In the genomic region with DNA sequence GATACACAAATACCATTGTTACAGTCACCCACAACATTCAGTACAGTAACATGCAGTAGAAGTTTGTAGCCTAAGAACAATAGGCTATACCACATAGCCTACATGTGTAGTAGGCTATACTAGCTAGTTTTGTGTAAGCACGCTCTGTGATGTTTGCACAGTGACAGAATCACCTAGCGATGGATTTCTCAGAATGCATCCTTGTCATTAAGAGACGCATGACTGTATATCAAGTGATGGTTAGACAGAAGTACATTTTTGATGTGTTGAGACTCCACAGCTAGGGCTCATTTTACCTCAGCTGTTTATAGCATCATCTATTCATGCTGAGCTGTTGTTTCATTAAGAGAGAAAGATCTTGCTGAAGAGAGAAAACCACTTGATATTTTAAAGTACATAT, we compare ENCODE assay signal across 29 cellular contexts.
"Had no signal": no experiment of that assay in that cellular context is flagged by ENCODE, and none has a peak within 500 bp of the region (broad histone marks: within the 10 kb centered on the region; RNA-seq: fewer than 3 reads in every experiment).

No MANE protein-coding gene starts in this region.

- H3K27ac ChIP-seq: neural progenitor cell, ovary, parathyroid adenoma, psoas muscle, right lobe of liver, sigmoid colon, suprapubic skin, testis, tibial artery, transverse colon, upper lobe of right lung, uterus had no signal

- H3K27me3 ChIP-seq: neural progenitor cell, ovary, right lobe of liver, sigmoid colon, suprapubic skin, testis, tibial artery, transverse colon, upper lobe of right lung, uterus had no signal

- H3K9me3 ChIP-seq: ovary, psoas muscle, right lobe of liver, sigmoid colon, suprapubic skin, testis, tibial artery, transverse colon, upper lobe of right lung, uterus had no signal

- H3K27me3 Mint-ChIP-seq: progenitor cell of endocrine pancreas; stimulated activated memory B cell treated with anti-CD40 and anti-IgM and Interleukin-4, amounts not matched to agents 10 μg/mL and 1 μg/mL and 100 μg/mL, for 72 hours; stimulated activated naive CD8-positive, alpha-beta T cell treated with anti-CD3 and anti-CD28 coated beads, Interleukin-15, amount 100 ng/mL, for 72 hours; type B pancreatic cell had no signal

- H3K9me3 Mint-ChIP-seq: natural killer cell; nephron; neural progenitor cell; stimulated activated memory B cell treated with anti-CD40 and anti-IgM and Interleukin-4, amounts not matched to agents 10 μg/mL and 1 μg/mL and 100 μg/mL, for 72 hours; stimulated activated naive CD8-positive, alpha-beta T cell treated with anti-CD3 and anti-CD28 coated beads, Interleukin-15, amount 100 ng/mL, for 72 hours; type B pancreatic cell had no signal

- H3K4me1 ChIP-seq: neural progenitor cell, parathyroid adenoma, psoas muscle, right lobe of liver, sigmoid colon, suprapubic skin, tibial artery, upper lobe of right lung, uterus had no signal

- H2AFZ ChIP-seq: neural progenitor cell, parathyroid adenoma had no signal

- H3K27ac Mint-ChIP-seq: nephron; neural progenitor cell; progenitor cell of endocrine pancreas; stimulated activated memory B cell treated with anti-CD40 and anti-IgM and Interleukin-4, amounts not matched to agents 10 μg/mL and 1 μg/mL and 100 μg/mL, for 72 hours; type B pancreatic cell had no signal

- H3K36me3 ChIP-seq: ovary, uterus had no signal

- H3K4me3 Mint-ChIP-seq: natural killer cell; nephron; neural progenitor cell; stimulated activated memory B cell treated with anti-CD40 and anti-IgM and Interleukin-4, amounts not matched to agents 10 μg/mL and 1 μg/mL and 100 μg/mL, for 72 hours; stimulated activated naive CD8-positive, alpha-beta T cell treated with anti-CD3 and anti-CD28 coated beads, Interleukin-15, amount 100 ng/mL, for 72 hours; type B pancreatic cell had no signal

- H3K9ac ChIP-seq: neural progenitor cell, parathyroid adenoma had no signal

- H3K4me2 ChIP-seq: neural progenitor cell had no signal

- DNase-seq: natural killer cell; occipital lobe; ovary; posterior cingulate gyrus; psoas muscle; right cardiac atrium; right lobe of liver; sigmoid colon; small intestine; stimulated activated CD4-positive, alpha-beta T cell treated with anti-CD3 and anti-CD28 coated beads, Interleukin-15, amount 100 ng/mL, for 24 hours; stimulated activated CD4-positive, alpha-beta T cell treated with anti-CD3 and anti-CD28 coated beads, Interleukin-2, amount 100 ng/mL, for 24 hours; stimulated activated CD4-positive, alpha-beta T cell treated with anti-CD3 and anti-CD28 coated beads, Interleukin-2, amount 100 ng/mL, for 48 hours; stimulated activated CD4-positive, alpha-beta T cell treated with anti-CD3 and anti-CD28 coated beads, Interleukin-4, amount 100 ng/mL, for 24 hours; stimulated activated naive CD4-positive, alpha-beta T cell; stimulated activated naive CD8-positive, alpha-beta T cell treated with anti-CD3 and anti-CD28 coated beads, Interleukin-15, amount 100 ng/mL, for 72 hours; stimulated activated naive CD8-positive, alpha-beta T cell treated with anti-CD3 and anti-CD28 coated beads, Interleukin-15, Interleukin-2, amounts not matched to agents 100 U/mL and 50 U/mL, for 24 hours; substantia nigra; testis; tibial artery; transverse colon; upper lobe of right lung; uterus had no signal

- H3K4me3 ChIP-seq: neural progenitor cell, ovary, psoas muscle, right lobe of liver, sigmoid colon, suprapubic skin, testis, tibial artery, transverse colon, upper lobe of right lung, uterus had no signal

- ATAC-seq: natural killer cell; psoas muscle; right cardiac atrium; right lobe of liver; stimulated activated memory B cell treated with anti-CD40 and anti-IgM and Interleukin-4, amounts not matched to agents 10 μg/mL and 1 μg/mL and 100 μg/mL, for 72 hours; stimulated activated naive CD8-positive, alpha-beta T cell treated with anti-CD3 and anti-CD28 coated beads, Interleukin-15, amount 100 ng/mL, for 72 hours; stimulated activated naive CD8-positive, alpha-beta T cell treated with anti-CD3 and anti-CD28 coated beads, Interleukin-15, Interleukin-2, amounts not matched to agents 100 U/mL and 50 U/mL, for 24 hours; upper lobe of right lung had no signal

- H3K4me1 Mint-ChIP-seq: natural killer cell; nephron; neural progenitor cell; stimulated activated memory B cell treated with anti-CD40 and anti-IgM and Interleukin-4, amounts not matched to agents 10 μg/mL and 1 μg/mL and 100 μg/mL, for 72 hours; stimulated activated naive CD8-positive, alpha-beta T cell treated with anti-CD3 and anti-CD28 coated beads, Interleukin-15, amount 100 ng/mL, for 72 hours had no signal
